38 cellular contexts compared by ENCODE assay signal in the genomic region with DNA sequence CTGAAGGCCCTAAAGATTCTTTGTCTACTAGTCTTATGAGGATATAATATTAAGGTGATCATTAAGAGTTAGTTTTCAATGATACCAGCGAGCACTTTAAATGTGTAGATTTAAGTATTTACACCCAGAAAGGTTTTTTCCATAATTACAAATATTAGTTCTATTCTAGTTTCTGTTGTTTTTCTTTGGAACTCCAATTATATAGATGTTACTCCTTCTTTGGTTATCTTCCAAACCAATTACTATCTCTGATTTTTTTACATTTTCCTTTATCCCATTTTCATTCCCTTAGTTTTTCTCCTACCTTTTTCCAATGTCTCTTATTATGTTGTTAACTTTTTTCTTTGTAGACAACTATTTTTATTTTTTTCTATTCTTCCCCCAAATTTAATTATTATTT.
"Had no signal": no experiment of that assay in that cellular context is flagged by ENCODE, and none has a peak within 500 bp of the region (broad histone marks: within the 10 kb centered on the region; RNA-seq: fewer than 3 reads in every experiment).

No MANE protein-coding gene starts in this region.

- H3K27ac Mint-ChIP-seq: activated naive CD4-positive, alpha-beta T cell treated with anti-CD3 and anti-CD28 coated beads for 36 hours; activated naive CD4-positive, alpha-beta T cell treated with anti-CD3 and anti-CD28 coated beads, Interleukin-2, amount 10 ng/mL, durations not matched to agents 7 days and 5 days; activated naive CD4-positive, alpha-beta T cell treated with anti-CD3 and anti-CD28 coated beads, Interleukin-2, amount 50 U/mL, for 24 hours; activated naive CD4-positive, alpha-beta T cell treated with anti-CD3 and anti-CD28 coated beads, Interleukin-2, amount 50 U/mL, for 72 hours; activated naive CD8-positive, alpha-beta T cell; activated naive CD8-positive, alpha-beta T cell treated with anti-CD3 and anti-CD28 coated beads for 36 hours; activated naive CD8-positive, alpha-beta T cell treated with anti-CD3 and anti-CD28 coated beads, Interleukin-2, amount 10 ng/mL, durations not matched to agents 7 days and 5 days; activated naive CD8-positive, alpha-beta T cell treated with anti-CD3 and anti-CD28 coated beads, Interleukin-2, amount 50 U/mL, for 24 hours; activated T-cell treated with anti-CD3 and anti-CD28 coated beads, Interleukin-2, amount 50 U/mL, for 24 hours; activated T-cell treated with anti-CD3 and anti-CD28 coated beads, Interleukin-2, amount 50 U/mL, for 72 hours; activated T-helper 1 cell treated with anti-CD3 and anti-CD28 coated beads, Interleukin-12 subunit alpha, Interleukin-12 subunit beta, Interleukin-2, Interleukin-4 antibody, amounts not matched to agents 30 ng/mL and 10 ng/mL and 1 ng/mL, durations not matched to agents 14 hours and 24 hours and 36 hours; activated T-helper 17 cell treated with anti-CD3 and anti-CD28 coated beads, Interleukin-2, amount 50 U/mL, for 72 hours; activated T-helper 2 cell treated with anti-CD3 and anti-CD28 coated beads, Interferon-gamma antibody, Interleukin-2, Interleukin-4, amounts not matched to agents 10 μg/mL and 5 μg/mL and 100 μg/mL, durations not matched to agents 14 hours and 24 hours and 36 hours; brain had no signal

- DNase-seq: activated effector memory CD4-positive, alpha-beta T cell treated with anti-CD3 and anti-CD28 coated beads, Interleukin-2, amount 50 U/mL, for 16 hours; activated effector memory CD4-positive, alpha-beta T cell treated with Interleukin-2 at 50 U/mL for 16 hours; activated gamma-delta T cell; activated gamma-delta T cell treated with Interleukin-2 at 50 U/mL for 16 hours; activated naive CD4-positive, alpha-beta T cell; activated naive CD4-positive, alpha-beta T cell treated with anti-CD3 and anti-CD28 coated beads for 36 hours; activated naive CD4-positive, alpha-beta T cell treated with anti-CD3 and anti-CD28 coated beads, Interleukin-2, amount 10 ng/mL, durations not matched to agents 7 days and 5 days; activated naive CD4-positive, alpha-beta T cell treated with anti-CD3 and anti-CD28 coated beads, Interleukin-2, amount 50 U/mL, for 16 hours; activated naive CD4-positive, alpha-beta T cell treated with Interleukin-2 at 50 U/mL for 16 hours; activated naive CD8-positive, alpha-beta T cell treated with anti-CD3 and anti-CD28 coated beads for 36 hours; activated naive CD8-positive, alpha-beta T cell treated with anti-CD3 and anti-CD28 coated beads, Interleukin-2, amount 10 ng/mL, durations not matched to agents 7 days and 5 days; activated naive CD8-positive, alpha-beta T cell treated with anti-CD3 and anti-CD28 coated beads, Interleukin-2, amount 50 U/mL, for 24 hours; activated T-cell treated with anti-CD3 and anti-CD28 coated beads, Interleukin-2, amount 50 U/mL, for 1 hour; activated T-cell treated with anti-CD3 and anti-CD28 coated beads, Interleukin-2, amount 50 U/mL, for 24 hours; activated T-cell treated with anti-CD3 and anti-CD28 coated beads, Interleukin-2, amount 50 U/mL, for 4 hours; activated T-cell treated with anti-CD3 and anti-CD28 coated beads, Interleukin-2, amount 50 U/mL, for 48 hours; activated T-cell treated with anti-CD3 and anti-CD28 coated beads, Interleukin-2, amount 50 U/mL, for 72 hours; adrenal gland; amniotic stem cell; amygdala; anterior cingulate cortex; aorta; body of pancreas; brain microvascular endothelial cell; caudate nucleus; central memory CD4-positive, alpha-beta T cell; cerebellar nuclear complex had no signal

- H3K4me1 ChIP-seq: adrenal gland, ascending aorta, body of pancreas, breast epithelium had no signal

- H3K9me3 Mint-ChIP-seq: activated T-helper 17 cell treated with anti-CD3 and anti-CD28 coated beads, Interleukin-2, amount 50 U/mL, for 72 hours had no signal

- H3K4me3 Mint-ChIP-seq: activated naive CD4-positive, alpha-beta T cell treated with anti-CD3 and anti-CD28 coated beads for 36 hours; activated naive CD4-positive, alpha-beta T cell treated with anti-CD3 and anti-CD28 coated beads, Interleukin-2, amount 10 ng/mL, durations not matched to agents 7 days and 5 days; activated naive CD4-positive, alpha-beta T cell treated with anti-CD3 and anti-CD28 coated beads, Interleukin-2, amount 50 U/mL, for 24 hours; activated naive CD8-positive, alpha-beta T cell; activated naive CD8-positive, alpha-beta T cell treated with anti-CD3 and anti-CD28 coated beads for 36 hours; activated naive CD8-positive, alpha-beta T cell treated with anti-CD3 and anti-CD28 coated beads, Interleukin-2, amount 10 ng/mL, durations not matched to agents 7 days and 5 days; activated naive CD8-positive, alpha-beta T cell treated with anti-CD3 and anti-CD28 coated beads, Interleukin-2, amount 50 U/mL, for 24 hours; activated T-cell treated with anti-CD3 and anti-CD28 coated beads, Interleukin-2, amount 50 U/mL, for 24 hours; activated T-cell treated with anti-CD3 and anti-CD28 coated beads, Interleukin-2, amount 50 U/mL, for 4 hours; activated T-cell treated with anti-CD3 and anti-CD28 coated beads, Interleukin-2, amount 50 U/mL, for 72 hours; activated T-helper 1 cell treated with anti-CD3 and anti-CD28 coated beads, Interleukin-12 subunit alpha, Interleukin-12 subunit beta, Interleukin-2, Interleukin-4 antibody, amounts not matched to agents 30 ng/mL and 10 ng/mL and 1 ng/mL, durations not matched to agents 14 hours and 24 hours and 36 hours; activated T-helper 17 cell treated with anti-CD3 and anti-CD28 coated beads, Interleukin-2, amount 50 U/mL, for 72 hours; brain; central memory CD8-positive, alpha-beta T cell had no signal

- H3K4me3 ChIP-seq: adrenal gland, ascending aorta, body of pancreas, breast epithelium, cardiac muscle cell had no signal

- ATAC-seq: activated naive CD4-positive, alpha-beta T cell treated with anti-CD3 and anti-CD28 coated beads, Interleukin-2, amount 50 U/mL, for 72 hours; activated naive CD8-positive, alpha-beta T cell treated with anti-CD3 and anti-CD28 coated beads, Interleukin-2, amount 50 U/mL, for 24 hours; activated T-cell treated with anti-CD3 and anti-CD28 coated beads, Interleukin-2, amount 50 U/mL, for 4 hours; activated T-cell treated with anti-CD3 and anti-CD28 coated beads, Interleukin-2, amount 50 U/mL, for 72 hours; activated T-helper 17 cell treated with anti-CD3 and anti-CD28 coated beads, Interleukin-2, amount 50 U/mL, for 72 hours; body of pancreas had no signal

- H3K36me3 ChIP-seq: adrenal gland, ascending aorta, brain microvascular endothelial cell, breast epithelium, cardiac muscle cell had no signal

- H3K9me3 ChIP-seq: body of pancreas had no signal

- H3K27ac ChIP-seq: adrenal gland, ascending aorta, body of pancreas, brain microvascular endothelial cell, breast epithelium, cardiac muscle cell had no signal

- H3K36me3 Mint-ChIP-seq: activated naive CD4-positive, alpha-beta T cell treated with anti-CD3 and anti-CD28 coated beads, Interleukin-2, amount 10 ng/mL, durations not matched to agents 7 days and 5 days; activated naive CD4-positive, alpha-beta T cell treated with anti-CD3 and anti-CD28 coated beads, Interleukin-2, amount 50 U/mL, for 24 hours; activated naive CD8-positive, alpha-beta T cell; activated naive CD8-positive, alpha-beta T cell treated with anti-CD3 and anti-CD28 coated beads for 36 hours; activated naive CD8-positive, alpha-beta T cell treated with anti-CD3 and anti-CD28 coated beads, Interleukin-2, amount 10 ng/mL, durations not matched to agents 7 days and 5 days; brain had no signal

- H3K4me1 Mint-ChIP-seq: activated naive CD4-positive, alpha-beta T cell treated with anti-CD3 and anti-CD28 coated beads, Interleukin-2, amount 10 ng/mL, durations not matched to agents 7 days and 5 days; activated naive CD4-positive, alpha-beta T cell treated with anti-CD3 and anti-CD28 coated beads, Interleukin-2, amount 50 U/mL, for 24 hours; activated naive CD8-positive, alpha-beta T cell treated with anti-CD3 and anti-CD28 coated beads for 36 hours; activated naive CD8-positive, alpha-beta T cell treated with anti-CD3 and anti-CD28 coated beads, Interleukin-2, amount 10 ng/mL, durations not matched to agents 7 days and 5 days; activated naive CD8-positive, alpha-beta T cell treated with anti-CD3 and anti-CD28 coated beads, Interleukin-2, amount 50 U/mL, for 24 hours; activated T-helper 17 cell treated with anti-CD3 and anti-CD28 coated beads, Interleukin-2, amount 50 U/mL, for 72 hours; brain; central memory CD8-positive, alpha-beta T cell had no signal

- H3K27me3 Mint-ChIP-seq: activated naive CD4-positive, alpha-beta T cell treated with anti-CD3 and anti-CD28 coated beads, Interleukin-2, amount 10 ng/mL, durations not matched to agents 7 days and 5 days; activated naive CD4-positive, alpha-beta T cell treated with anti-CD3 and anti-CD28 coated beads, Interleukin-2, amount 50 U/mL, for 24 hours; activated naive CD8-positive, alpha-beta T cell; activated naive CD8-positive, alpha-beta T cell treated with anti-CD3 and anti-CD28 coated beads for 36 hours; activated naive CD8-positive, alpha-beta T cell treated with anti-CD3 and anti-CD28 coated beads, Interleukin-2, amount 10 ng/mL, durations not matched to agents 7 days and 5 days; activated naive CD8-positive, alpha-beta T cell treated with anti-CD3 and anti-CD28 coated beads, Interleukin-2, amount 50 U/mL, for 24 hours; activated T-cell treated with anti-CD3 and anti-CD28 coated beads, Interleukin-2, amount 50 U/mL, for 24 hours; activated T-helper 17 cell treated with anti-CD3 and anti-CD28 coated beads, Interleukin-2, amount 50 U/mL, for 72 hours; central memory CD8-positive, alpha-beta T cell had no signal
